ENCODE assay signal across 26 cellular contexts in the genomic region with DNA sequence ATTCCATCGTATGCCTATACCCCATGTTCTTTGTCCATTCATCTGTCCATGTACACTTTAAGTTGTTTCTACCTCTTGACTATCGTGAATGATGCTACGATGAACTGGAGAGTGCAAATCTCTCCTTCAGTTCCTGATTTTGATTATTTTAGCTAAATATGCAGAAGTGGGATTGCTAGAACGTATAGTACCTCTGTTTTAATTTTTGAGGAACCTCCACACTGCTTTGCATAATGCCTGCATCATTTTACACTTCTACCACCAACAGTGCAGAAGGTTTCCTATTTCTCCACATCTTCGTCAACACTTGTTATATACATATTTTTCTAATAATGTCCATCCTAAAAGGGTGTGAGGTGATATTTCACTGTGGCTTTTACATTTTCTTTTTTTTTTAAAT. TPM values are rescaled to one million over a fixed set of nuclear protein-coding genes. Genes with fewer than 3 reads are reported as not detected.
"Had no signal": no experiment of that assay in that cellular context is flagged by ENCODE, and none has a peak within 500 bp of the region (broad histone marks: within the 10 kb centered on the region; RNA-seq: fewer than 3 reads in every experiment).

No MANE protein-coding gene starts in this region.

- H3K4me3 Mint-ChIP-seq: activated CD4-positive, alpha-beta T cell treated with anti-CD3 and anti-CD28 coated beads for 36 hours; activated CD8-positive, alpha-beta memory T cell treated with anti-CD3 and anti-CD28 coated beads, Interleukin-2, amount 10 ng/mL, durations not matched to agents 7 days and 5 days; activated CD8-positive, alpha-beta T cell treated with anti-CD3 and anti-CD28 coated beads, Interleukin-2, amount 10 ng/mL, durations not matched to agents 7 days and 5 days; activated T-cell treated with anti-CD3 and anti-CD28 coated beads, Interleukin-2, amount 50 U/mL, for 72 hours; dendritic cell treated with granulocyte-macrophage colony-stimulating factor and Interleukin-4, amounts not matched to agents 40 ng/mL and 50 ng/mL, for 4 days; natural killer cell; neural progenitor cell; T-helper 2 cell treated with Interferon-gamma antibody and Interleukin-4, amounts not matched to agents 5 μg/mL and 100 μg/mL, for 36 hours had no signal

- H3K4me2 ChIP-seq: neural progenitor cell had no signal

- H3K27ac Mint-ChIP-seq: activated CD4-positive, alpha-beta T cell treated with anti-CD3 and anti-CD28 coated beads for 36 hours; activated CD8-positive, alpha-beta memory T cell treated with anti-CD3 and anti-CD28 coated beads, Interleukin-2, amount 10 ng/mL, durations not matched to agents 7 days and 5 days; activated CD8-positive, alpha-beta T cell treated with anti-CD3 and anti-CD28 coated beads, Interleukin-2, amount 10 ng/mL, durations not matched to agents 7 days and 5 days; activated naive CD4-positive, alpha-beta T cell treated with anti-CD3 and anti-CD28 coated beads, Interleukin-2, amount 50 U/mL, for 72 hours; activated T-cell treated with anti-CD3 and anti-CD28 coated beads, Interleukin-2, amount 50 U/mL, for 72 hours; dendritic cell treated with granulocyte-macrophage colony-stimulating factor and Interleukin-4, amounts not matched to agents 40 ng/mL and 50 ng/mL, for 4 days; natural killer cell; neural progenitor cell; T-helper 2 cell treated with Interferon-gamma antibody and Interleukin-4, amounts not matched to agents 5 μg/mL and 100 μg/mL, for 36 hours had no signal

- H3K4me1 ChIP-seq: breast epithelium, gastroesophageal sphincter, neural progenitor cell, tibial nerve had no signal

- H3K27me3 Mint-ChIP-seq: dendritic cell treated with granulocyte-macrophage colony-stimulating factor and Interleukin-4, amounts not matched to agents 40 ng/mL and 50 ng/mL, for 4 days had no signal

- H3K27ac ChIP-seq: breast epithelium, gastroesophageal sphincter, neural progenitor cell, tibial nerve had no signal

- H3K27me3 ChIP-seq: breast epithelium, gastroesophageal sphincter, neural progenitor cell, tibial nerve had no signal

- H3K4me3 ChIP-seq: breast epithelium, gastroesophageal sphincter, neural progenitor cell, tibial nerve had no signal

- DNase-seq: activated CD4-positive, alpha-beta T cell treated with anti-CD3 and anti-CD28 coated beads for 36 hours; activated CD4-positive, CD25-positive, alpha-beta regulatory T cell; activated CD8-positive, alpha-beta memory T cell treated with anti-CD3 and anti-CD28 coated beads, Interleukin-2, amount 10 ng/mL, durations not matched to agents 7 days and 5 days; activated CD8-positive, alpha-beta T cell treated with anti-CD3 and anti-CD28 coated beads, Interleukin-2, amount 10 ng/mL, durations not matched to agents 7 days and 5 days; activated naive CD4-positive, alpha-beta T cell; activated T-cell treated with anti-CD3 and anti-CD28 coated beads, Interleukin-2, amount 50 U/mL, for 72 hours; central memory CD4-positive, alpha-beta T cell; effector memory CD4-positive, alpha-beta T cell; head of caudate nucleus; hippocampal formation; left cardiac atrium; mammary epithelial cell; midbrain; natural killer cell; occipital lobe; right cardiac atrium; stimulated activated CD4-positive, alpha-beta T cell treated with anti-CD3 and anti-CD28 coated beads, Interleukin-15, amount 100 ng/mL, for 24 hours; stimulated activated CD4-positive, alpha-beta T cell treated with anti-CD3 and anti-CD28 coated beads, Interleukin-2, amount 100 ng/mL, for 24 hours; stimulated activated naive CD4-positive, alpha-beta T cell treated with Interleukin-2 at 50 U/mL for 16 hours had no signal

- H3K36me3 Mint-ChIP-seq: activated CD8-positive, alpha-beta memory T cell treated with anti-CD3 and anti-CD28 coated beads, Interleukin-2, amount 10 ng/mL, durations not matched to agents 7 days and 5 days; neural progenitor cell had no signal

- H3K4me1 Mint-ChIP-seq: activated CD4-positive, alpha-beta T cell treated with anti-CD3 and anti-CD28 coated beads for 36 hours; activated CD8-positive, alpha-beta memory T cell treated with anti-CD3 and anti-CD28 coated beads, Interleukin-2, amount 10 ng/mL, durations not matched to agents 7 days and 5 days; natural killer cell; neural progenitor cell had no signal

- H3K9ac ChIP-seq: neural progenitor cell had no signal

- H3K36me3 ChIP-seq: breast epithelium, gastroesophageal sphincter, neural progenitor cell, tibial nerve had no signal

- H2AFZ ChIP-seq: neural progenitor cell had no signal

- ATAC-seq: activated CD4-positive, alpha-beta T cell treated with anti-CD3 and anti-CD28 coated beads for 36 hours; activated CD8-positive, alpha-beta memory T cell treated with anti-CD3 and anti-CD28 coated beads, Interleukin-2, amount 10 ng/mL, durations not matched to agents 7 days and 5 days; activated CD8-positive, alpha-beta T cell treated with anti-CD3 and anti-CD28 coated beads, Interleukin-2, amount 10 ng/mL, durations not matched to agents 7 days and 5 days; activated naive CD4-positive, alpha-beta T cell treated with anti-CD3 and anti-CD28 coated beads, Interleukin-2, amount 50 U/mL, for 72 hours; activated T-cell treated with anti-CD3 and anti-CD28 coated beads, Interleukin-2, amount 50 U/mL, for 72 hours; gastroesophageal sphincter; left cardiac atrium; natural killer cell; right cardiac atrium had no signal

RNA-seq across cellular contexts. Expression of gene SDR42E1, which starts 43.9 kb away (rescaled TPM):
- total RNA-seq: occipital lobe had no signal
